Comparison of ENCODE assay signal across 20 cellular contexts in genomic region chr6:61586934-61587537, GRCh38.
A peak's percentile ranks its signal among the peaks of the same experiment; 100 is the strongest.
DNase-seq lines count a peak whose midpoint lies in the region; ATAC-seq and TF ChIP-seq lines count a peak whose summit lies in the region.
"Had no signal": no experiment of that assay in that cellular context is flagged by ENCODE, and none has a peak within 500 bp of the region (broad histone marks: within the 10 kb centered on the region; RNA-seq: fewer than 3 reads in every experiment).

No MANE protein-coding gene starts in this region.

- no peaks in the 10 kb centered on the region; the same call in 1 of the 2 replicates for H3K9me3 ChIP-seq in SK-N-SH

- no peaks in the 10 kb centered on the region for H3K4me1 ChIP-seq in SK-N-SH (ENCODE audit: control insufficient read depth in 1 of 2, insufficient read depth in 2 of 2, low read depth in 1 of 2, low read length in 1 of 2)

- no peaks in the 10 kb centered on the region for H4K20me1 ChIP-seq in SK-N-SH (ENCODE audit: insufficient read depth)

- TF ChIP-seq CTCF in SK-N-SH (IDR thresholded peaks at IDR 0.05) = no peak

- H3K9me2 ChIP-seq in SK-N-SH = no peaks in the 10 kb centered on the region

- H3K4me3 ChIP-seq in SK-N-SH (ENCODE audit: low read depth in 2 of 2, low read length in 1 of 2) = no peak overlapping the region

- no peaks in the 10 kb centered on the region for H3F3A ChIP-seq in SK-N-SH (replicated peaks; ENCODE audit: insufficient read depth)

- DNase-seq in Right ventricle myocardium superior (no peak), cardiac septum (ENCODE audit: low spot score) (no peak), head of caudate nucleus (peak in 33 of 42 donors; percentile 4 to 79 (median 31)), middle frontal gyrus (ENCODE audit: extremely low spot score, low spot score) (peak; percentile 52), SHP77 treated with DMSO at 0.1 percent for 48 hours (lab: John Stamatoyannopoulos, UW) (no peak), SK-N-SH (no peak), DMS 273 (lab: John Stamatoyannopoulos, UW; ENCODE audit: unreplicated experiment) (no peak)
- DNase-seq: AML-193; Calu3; CD8-positive, alpha-beta memory T cell; GOT3; HCEC 1CT; KG1; NCI-H1092 treated with DMSO at 0.1 percent for 48 hours; NCI-H146; NCI-H2029 treated with DMSO at 0.1 percent for 48 hours; NCI-H226; NCI-H510A treated with DMSO at 0.1 percent for 48 hours; NCI-H774 had no signal

- CTCF ChIA-PET in SK-N-SH (lab: Yijun Ruan, JAX) = no interaction called here

- POLR2A ChIA-PET in SK-N-SH (lab: Yijun Ruan, JAX) = no interaction called here

- H3K27ac ChIP-seq in SK-N-SH (ENCODE audit: low read depth in 2 of 2, low read length in 1 of 2) = no peak overlapping the region
- H3K27ac ChIP-seq: C4-2B had no signal

- H3K79me2 ChIP-seq in SK-N-SH (ENCODE audit: insufficient read depth) = no peaks in the 10 kb centered on the region

- H3K4me2 ChIP-seq in SK-N-SH = no peak overlapping the region

- TF ChIP-seq RAD21 in SK-N-SH (IDR thresholded peaks at IDR 0.05; ENCODE audit: low read length) = no peak

- no peaks in the 10 kb centered on the region for H3K27me3 ChIP-seq in SK-N-SH (ENCODE audit: insufficient read depth)

- ATAC-seq in Right ventricle myocardium superior (ENCODE audit: poor library complexity) = peak; percentile 20

- WGBS in SK-N-SH (ENCODE audit: low lambda C conversion rate) = 22% methylated on average over 3 of the region's 3 CpGs

- no peak overlapping the region for H3K9ac ChIP-seq in SK-N-SH

- no peak for TF ChIP-seq EP300 in SK-N-SH (IDR thresholded peaks at IDR 0.05; ENCODE audit: borderline replicate concordance in 1 of 2, low read depth in 1 of 2, low read length in 1 of 2)

- no peaks in the 10 kb centered on the region for H3K36me3 ChIP-seq in SK-N-SH (replicated peaks in 1 of 2; ENCODE audit: control insufficient read depth in 1 of 2, insufficient read depth in 2 of 2, low read length in 1 of 2)

- intact Hi-C loops in Right ventricle myocardium superior (cut with DNase I) (no loop called here), cardiac septum (cut with DNase I) (no loop called here), head of caudate nucleus (cut with DNase I) (no loop called here)

- no peak overlapping the region for H2AFZ ChIP-seq in SK-N-SH (ENCODE audit: low read depth)

TF ChIP-seq in SK-N-SH, 30 proteins besides CTCF, POLR2A, EP300 and RAD21:
- TF ChIP-seq GABPA (IDR thresholded peaks at IDR 0.05; ENCODE audit: low read depth) (no peak), MEF2A (IDR thresholded peaks at IDR 0.05; ENCODE audit: borderline replicate concordance, low read depth) (no peak), FOXM1 (IDR thresholded peaks at IDR 0.05; ENCODE audit: low read depth) (no peak), POLR2AphosphoS5 (IDR thresholded peaks at IDR 0.05; ENCODE audit: low read depth, low read length) (no peak), TCF12 (IDR thresholded peaks at IDR 0.05) (no peak), FOSL2 (IDR thresholded peaks at IDR 0.05; ENCODE audit: borderline replicate concordance, low read depth) (no peak)

Comparison
In these comparisons a context has a peak if more than half of its experiments do, and no peak if none do; other contexts are left out.
1. DNase-seq: peak in head of caudate nucleus (33 of 42) and middle frontal gyrus (single experiment); none in Right ventricle myocardium superior (single experiment), cardiac septum (single experiment), SHP77 treated with DMSO at 0.1 percent for 48 hours (single experiment), SK-N-SH (single experiment) and DMS 273 (single experiment).